ENCODE assay signal across 8 cellular contexts in genomic region chr11:23078289-23078971, GRCh38.
A peak's percentile ranks its signal among the peaks of the same experiment; 100 is the strongest.
DNase-seq lines count a peak whose midpoint lies in the region; ATAC-seq lines count a peak whose summit lies in the region.
"Had no signal": no experiment of that assay in that cellular context is flagged by ENCODE, and none has a peak within 500 bp of the region (broad histone marks: within the 10 kb centered on the region; RNA-seq: fewer than 3 reads in every experiment).

No MANE protein-coding gene starts in this region.

- peak; percentile 83 for ATAC-seq in GM19372 (IDR thresholded peaks at IDR 0.05; ENCODE audit: low read depth, unreplicated experiment)
- peak; percentile 71 for ATAC-seq in HG02943 (IDR thresholded peaks at IDR 0.05; ENCODE audit: low read depth, unreplicated experiment)
- no peak for ATAC-seq in GM18519 (IDR thresholded peaks at IDR 0.05; ENCODE audit: low FRiP score, unreplicated experiment)

- DNase-seq in RPMI7951 (ENCODE audit: low read depth) (peak; percentile 2), skeletal muscle cell (ENCODE audit: low read depth) (peak; percentile 37), NOMO-1 treated with DMSO at 0.1 percent for 48 hours (lab: John Stamatoyannopoulos, UW; ENCODE audit: unreplicated experiment) (no peak), NCI-H1105 (lab: John Stamatoyannopoulos, UW) (no peak)
- DNase-seq: activated CD4-positive, alpha-beta memory T cell treated with anti-CD3 and anti-CD28 coated beads, Interleukin-2, amount 10 ng/mL, durations not matched to agents 7 days and 5 days had no signal

- H3K4me3 ChIP-seq in skeletal muscle cell (ENCODE audit: low read depth, low read length): no peak overlapping the region

Comparison
In these comparisons a context has a peak if more than half of its experiments do, and no peak if none do; other contexts are left out.
1. DNase-seq: peak in RPMI7951 (single experiment) and skeletal muscle cell (single experiment); none in NOMO-1 treated with DMSO at 0.1 percent for 48 hours (single experiment) and NCI-H1105 (single experiment).